ENCODE assay signal across 1 cellular context in the genomic region with DNA sequence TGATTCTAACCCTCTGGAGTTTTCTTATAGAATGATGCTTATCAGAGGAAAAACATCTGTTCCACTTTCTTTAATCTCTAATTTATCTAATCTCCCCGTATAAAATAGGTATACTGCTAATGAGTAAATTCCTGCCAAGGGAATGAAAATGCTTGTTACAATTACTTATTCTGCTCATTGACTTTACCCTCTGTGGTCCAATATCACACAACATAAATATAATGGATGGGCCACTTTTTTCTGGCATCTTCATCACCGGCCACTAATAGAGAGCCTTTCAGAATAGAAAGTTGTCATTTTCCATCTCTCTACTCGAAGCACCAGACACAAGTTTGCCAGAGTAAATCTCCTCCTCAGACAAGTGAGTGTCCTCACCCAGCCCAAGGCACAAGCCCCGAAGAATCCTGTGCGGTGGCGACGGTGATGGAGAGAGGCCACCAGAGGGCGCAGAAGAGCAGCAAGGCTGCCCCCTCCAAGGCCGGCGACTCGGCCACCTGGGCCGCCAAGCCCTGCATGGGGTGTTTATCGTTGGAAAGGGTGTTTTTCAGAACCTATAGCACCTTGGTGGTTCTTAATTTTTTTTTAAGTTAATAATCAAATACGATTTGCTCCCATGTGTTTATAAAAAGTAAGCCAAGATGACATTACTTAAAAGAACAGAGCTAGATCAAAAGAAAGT.
TF ChIP-seq lines count a peak whose summit lies in the region.

No MANE protein-coding gene starts in this region.

TF ChIP-seq in HepG2, 621 proteins besides CTCF, POLR2A, EP300 and RAD21 (continued from another document and continues in another):
- TF ChIP-seq, protein P1, sequence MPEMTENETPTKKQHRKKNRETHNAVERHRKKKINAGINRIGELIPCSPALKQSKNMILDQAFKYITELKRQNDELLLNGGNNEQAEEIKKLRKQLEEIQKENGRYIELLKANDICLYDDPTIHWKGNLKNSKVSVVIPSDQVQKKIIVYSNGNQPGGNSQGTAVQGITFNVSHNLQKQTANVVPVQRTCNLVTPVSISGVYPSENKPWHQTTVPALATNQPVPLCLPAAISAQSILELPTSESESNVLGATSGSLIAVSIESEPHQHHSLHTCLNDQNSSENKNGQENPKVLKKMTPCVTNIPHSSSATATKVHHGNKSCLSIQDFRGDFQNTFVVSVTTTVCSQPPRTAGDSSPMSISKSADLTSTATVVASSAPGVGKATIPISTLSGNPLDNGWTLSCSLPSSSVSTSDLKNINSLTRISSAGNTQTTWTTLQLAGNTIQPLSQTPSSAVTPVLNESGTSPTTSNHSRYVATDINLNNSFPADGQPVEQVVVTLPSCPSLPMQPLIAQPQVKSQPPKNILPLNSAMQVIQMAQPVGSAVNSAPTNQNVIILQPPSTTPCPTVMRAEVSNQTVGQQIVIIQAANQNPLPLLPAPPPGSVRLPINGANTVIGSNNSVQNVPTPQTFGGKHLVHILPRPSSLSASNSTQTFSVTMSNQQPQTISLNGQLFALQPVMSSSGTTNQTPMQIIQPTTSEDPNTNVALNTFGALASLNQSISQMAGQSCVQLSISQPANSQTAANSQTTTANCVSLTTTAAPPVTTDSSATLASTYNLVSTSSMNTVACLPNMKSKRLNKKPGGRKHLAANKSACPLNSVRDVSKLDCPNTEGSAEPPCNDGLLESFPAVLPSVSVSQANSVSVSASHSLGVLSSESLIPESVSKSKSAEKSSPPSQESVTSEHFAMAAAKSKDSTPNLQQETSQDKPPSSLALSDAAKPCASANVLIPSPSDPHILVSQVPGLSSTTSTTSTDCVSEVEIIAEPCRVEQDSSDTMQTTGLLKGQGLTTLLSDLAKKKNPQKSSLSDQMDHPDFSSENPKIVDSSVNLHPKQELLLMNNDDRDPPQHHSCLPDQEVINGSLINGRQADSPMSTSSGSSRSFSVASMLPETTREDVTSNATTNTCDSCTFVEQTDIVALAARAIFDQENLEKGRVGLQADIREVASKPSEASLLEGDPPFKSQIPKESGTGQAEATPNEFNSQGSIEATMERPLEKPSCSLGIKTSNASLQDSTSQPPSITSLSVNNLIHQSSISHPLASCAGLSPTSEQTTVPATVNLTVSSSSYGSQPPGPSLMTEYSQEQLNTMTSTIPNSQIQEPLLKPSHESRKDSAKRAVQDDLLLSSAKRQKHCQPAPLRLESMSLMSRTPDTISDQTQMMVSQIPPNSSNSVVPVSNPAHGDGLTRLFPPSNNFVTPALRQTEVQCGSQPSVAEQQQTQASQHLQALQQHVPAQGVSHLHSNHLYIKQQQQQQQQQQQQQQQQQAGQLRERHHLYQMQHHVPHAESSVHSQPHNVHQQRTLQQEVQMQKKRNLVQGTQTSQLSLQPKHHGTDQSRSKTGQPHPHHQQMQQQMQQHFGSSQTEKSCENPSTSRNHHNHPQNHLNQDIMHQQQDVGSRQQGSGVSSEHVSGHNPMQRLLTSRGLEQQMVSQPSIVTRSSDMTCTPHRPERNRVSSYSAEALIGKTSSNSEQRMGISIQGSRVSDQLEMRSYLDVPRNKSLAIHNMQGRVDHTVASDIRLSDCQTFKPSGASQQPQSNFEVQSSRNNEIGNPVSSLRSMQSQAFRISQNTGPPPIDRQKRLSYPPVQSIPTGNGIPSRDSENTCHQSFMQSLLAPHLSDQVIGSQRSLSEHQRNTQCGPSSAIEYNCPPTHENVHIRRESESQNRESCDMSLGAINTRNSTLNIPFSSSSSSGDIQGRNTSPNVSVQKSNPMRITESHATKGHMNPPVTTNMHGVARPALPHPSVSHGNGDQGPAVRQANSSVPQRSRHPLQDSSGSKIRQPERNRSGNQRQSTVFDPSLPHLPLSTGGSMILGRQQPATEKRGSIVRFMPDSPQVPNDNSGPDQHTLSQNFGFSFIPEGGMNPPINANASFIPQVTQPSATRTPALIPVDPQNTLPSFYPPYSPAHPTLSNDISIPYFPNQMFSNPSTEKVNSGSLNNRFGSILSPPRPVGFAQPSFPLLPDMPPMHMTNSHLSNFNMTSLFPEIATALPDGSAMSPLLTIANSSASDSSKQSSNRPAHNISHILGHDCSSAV (CRISPR knock-in tag; IDR thresholded peaks at IDR 0.05; ENCODE audit: borderline replicate concordance): no peak
- TF ChIP-seq MTA3 (CRISPR knock-in tag; IDR thresholded peaks at IDR 0.05): no peak
- TF ChIP-seq ZFP36 (IDR thresholded peaks at IDR 0.05; ENCODE audit: borderline replicate concordance, low read depth, low read length, partially characterized antibody): peak; percentile 22
- TF ChIP-seq, protein P2, sequence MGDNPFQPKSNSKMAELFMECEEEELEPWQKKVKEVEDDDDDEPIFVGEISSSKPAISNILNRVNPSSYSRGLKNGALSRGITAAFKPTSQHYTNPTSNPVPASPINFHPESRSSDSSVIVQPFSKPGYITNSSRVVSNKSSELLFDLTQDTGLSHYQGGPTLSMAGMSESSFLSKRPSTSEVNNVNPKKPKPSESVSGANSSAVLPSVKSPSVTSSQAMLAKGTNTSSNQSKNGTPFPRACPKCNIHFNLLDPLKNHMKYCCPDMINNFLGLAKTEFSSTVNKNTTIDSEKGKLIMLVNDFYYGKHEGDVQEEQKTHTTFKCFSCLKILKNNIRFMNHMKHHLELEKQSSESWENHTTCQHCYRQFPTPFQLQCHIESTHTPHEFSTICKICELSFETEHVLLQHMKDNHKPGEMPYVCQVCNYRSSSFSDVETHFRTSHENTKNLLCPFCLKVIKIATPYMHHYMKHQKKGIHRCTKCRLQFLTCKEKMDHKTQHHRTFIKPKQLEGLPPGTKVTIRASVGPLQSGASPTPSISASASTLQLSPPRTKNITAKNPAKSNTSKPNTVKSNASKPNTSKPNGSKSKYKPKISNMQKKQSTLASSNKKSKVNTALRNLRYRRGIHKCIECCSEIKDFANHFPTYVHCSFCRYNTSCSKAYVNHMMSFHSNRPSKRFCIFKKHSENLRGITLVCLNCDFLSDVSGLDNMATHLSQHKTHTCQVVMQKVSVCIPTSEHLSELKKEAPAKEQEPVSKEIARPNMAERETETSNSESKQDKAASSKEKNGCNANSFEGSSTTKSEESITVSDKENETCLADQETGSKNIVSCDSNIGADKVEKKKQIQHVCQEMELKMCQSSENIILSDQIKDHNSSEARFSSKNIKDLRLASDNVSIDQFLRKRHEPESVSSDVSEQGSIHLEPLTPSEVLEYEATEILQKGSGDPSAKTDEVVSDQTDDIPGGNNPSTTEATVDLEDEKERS (CRISPR knock-in tag; IDR thresholded peaks at IDR 0.05): no peak
- no peak for TF ChIP-seq ZNF563 (CRISPR knock-in tag; IDR thresholded peaks at IDR 0.05)
- TF ChIP-seq, protein P3, sequence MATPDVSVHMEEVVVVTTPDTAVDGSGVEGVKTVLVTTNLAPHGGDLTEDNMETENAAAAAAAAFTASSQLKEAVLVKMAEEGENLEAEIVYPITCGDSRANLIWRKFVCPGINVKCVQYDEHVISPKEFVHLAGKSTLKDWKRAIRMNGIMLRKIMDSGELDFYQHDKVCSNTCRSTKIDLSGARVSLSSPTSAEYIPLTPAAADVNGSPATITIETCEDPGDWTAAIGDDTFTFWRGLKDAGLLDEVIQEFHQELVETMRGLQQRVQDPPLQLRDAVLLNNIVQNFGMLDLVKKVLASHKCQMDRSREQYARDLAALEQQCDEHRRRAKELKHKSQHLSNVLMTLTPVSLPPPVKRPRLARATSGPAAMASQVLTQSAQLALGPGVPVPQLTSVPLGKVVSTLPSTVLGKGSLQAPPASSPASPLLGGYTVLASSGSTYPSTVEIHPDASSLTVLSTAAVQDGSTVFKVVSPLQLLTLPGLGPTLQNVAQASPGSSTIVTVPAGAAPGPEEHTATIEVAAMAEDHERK (CRISPR knock-in tag; IDR thresholded peaks at IDR 0.05; ENCODE audit: low read depth): no peak
- TF ChIP-seq MAFG (CRISPR knock-in tag; IDR thresholded peaks at IDR 0.05): no peak
- TF ChIP-seq MAF1 (CRISPR knock-in tag; IDR thresholded peaks at IDR 0.05; ENCODE audit: borderline replicate concordance): no peak
- no peak for TF ChIP-seq KDM5A (IDR thresholded peaks at IDR 0.05; ENCODE audit: borderline replicate concordance, low read length)
- TF ChIP-seq RFXANK (CRISPR knock-in tag; IDR thresholded peaks at IDR 0.05): no peak
- no peak for TF ChIP-seq ZNF781 (CRISPR knock-in tag; IDR thresholded peaks at IDR 0.05; ENCODE audit: borderline replicate concordance, not compliant biosample characterization)
- TF ChIP-seq, protein P4, sequence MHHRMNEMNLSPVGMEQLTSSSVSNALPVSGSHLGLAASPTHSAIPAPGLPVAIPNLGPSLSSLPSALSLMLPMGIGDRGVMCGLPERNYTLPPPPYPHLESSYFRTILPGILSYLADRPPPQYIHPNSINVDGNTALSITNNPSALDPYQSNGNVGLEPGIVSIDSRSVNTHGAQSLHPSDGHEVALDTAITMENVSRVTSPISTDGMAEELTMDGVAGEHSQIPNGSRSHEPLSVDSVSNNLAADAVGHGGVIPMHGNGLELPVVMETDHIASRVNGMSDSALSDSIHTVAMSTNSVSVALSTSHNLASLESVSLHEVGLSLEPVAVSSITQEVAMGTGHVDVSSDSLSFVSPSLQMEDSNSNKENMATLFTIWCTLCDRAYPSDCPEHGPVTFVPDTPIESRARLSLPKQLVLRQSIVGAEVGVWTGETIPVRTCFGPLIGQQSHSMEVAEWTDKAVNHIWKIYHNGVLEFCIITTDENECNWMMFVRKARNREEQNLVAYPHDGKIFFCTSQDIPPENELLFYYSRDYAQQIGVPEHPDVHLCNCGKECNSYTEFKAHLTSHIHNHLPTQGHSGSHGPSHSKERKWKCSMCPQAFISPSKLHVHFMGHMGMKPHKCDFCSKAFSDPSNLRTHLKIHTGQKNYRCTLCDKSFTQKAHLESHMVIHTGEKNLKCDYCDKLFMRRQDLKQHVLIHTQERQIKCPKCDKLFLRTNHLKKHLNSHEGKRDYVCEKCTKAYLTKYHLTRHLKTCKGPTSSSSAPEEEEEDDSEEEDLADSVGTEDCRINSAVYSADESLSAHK (CRISPR knock-in tag; IDR thresholded peaks at IDR 0.05; ENCODE audit: borderline replicate concordance): no peak
- no peak for TF ChIP-seq ZNF160 (CRISPR knock-in tag; IDR thresholded peaks at IDR 0.05)
- no peak for TF ChIP-seq ZNF567 (CRISPR knock-in tag; IDR thresholded peaks at IDR 0.05; ENCODE audit: borderline replicate concordance)
- TF ChIP-seq ZNF775 (CRISPR knock-in tag; IDR thresholded peaks at IDR 0.05; ENCODE audit: borderline replicate concordance): no peak
- TF ChIP-seq HOXD1 (CRISPR knock-in tag; IDR thresholded peaks at IDR 0.05): no peak
- TF ChIP-seq, protein P5, sequence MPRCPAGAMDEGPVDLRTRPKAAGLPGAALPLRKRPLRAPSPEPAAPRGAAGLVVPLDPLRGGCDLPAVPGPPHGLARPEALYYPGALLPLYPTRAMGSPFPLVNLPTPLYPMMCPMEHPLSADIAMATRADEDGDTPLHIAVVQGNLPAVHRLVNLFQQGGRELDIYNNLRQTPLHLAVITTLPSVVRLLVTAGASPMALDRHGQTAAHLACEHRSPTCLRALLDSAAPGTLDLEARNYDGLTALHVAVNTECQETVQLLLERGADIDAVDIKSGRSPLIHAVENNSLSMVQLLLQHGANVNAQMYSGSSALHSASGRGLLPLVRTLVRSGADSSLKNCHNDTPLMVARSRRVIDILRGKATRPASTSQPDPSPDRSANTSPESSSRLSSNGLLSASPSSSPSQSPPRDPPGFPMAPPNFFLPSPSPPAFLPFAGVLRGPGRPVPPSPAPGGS (CRISPR knock-in tag; IDR thresholded peaks at IDR 0.05): no peak
- TF ChIP-seq, protein P6, sequence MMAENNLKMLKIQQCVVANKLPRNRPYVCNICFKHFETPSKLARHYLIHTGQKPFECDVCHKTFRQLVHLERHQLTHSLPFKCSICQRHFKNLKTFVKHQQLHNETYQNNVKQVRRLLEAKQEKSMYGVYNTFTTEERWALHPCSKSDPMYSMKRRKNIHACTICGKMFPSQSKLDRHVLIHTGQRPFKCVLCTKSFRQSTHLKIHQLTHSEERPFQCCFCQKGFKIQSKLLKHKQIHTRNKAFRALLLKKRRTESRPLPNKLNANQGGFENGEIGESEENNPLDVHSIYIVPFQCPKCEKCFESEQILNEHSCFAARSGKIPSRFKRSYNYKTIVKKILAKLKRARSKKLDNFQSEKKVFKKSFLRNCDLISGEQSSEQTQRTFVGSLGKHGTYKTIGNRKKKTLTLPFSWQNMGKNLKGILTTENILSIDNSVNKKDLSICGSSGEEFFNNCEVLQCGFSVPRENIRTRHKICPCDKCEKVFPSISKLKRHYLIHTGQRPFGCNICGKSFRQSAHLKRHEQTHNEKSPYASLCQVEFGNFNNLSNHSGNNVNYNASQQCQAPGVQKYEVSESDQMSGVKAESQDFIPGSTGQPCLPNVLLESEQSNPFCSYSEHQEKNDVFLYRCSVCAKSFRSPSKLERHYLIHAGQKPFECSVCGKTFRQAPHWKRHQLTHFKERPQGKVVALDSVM (CRISPR knock-in tag; IDR thresholded peaks at IDR 0.05): no peak
- TF ChIP-seq, protein P7, sequence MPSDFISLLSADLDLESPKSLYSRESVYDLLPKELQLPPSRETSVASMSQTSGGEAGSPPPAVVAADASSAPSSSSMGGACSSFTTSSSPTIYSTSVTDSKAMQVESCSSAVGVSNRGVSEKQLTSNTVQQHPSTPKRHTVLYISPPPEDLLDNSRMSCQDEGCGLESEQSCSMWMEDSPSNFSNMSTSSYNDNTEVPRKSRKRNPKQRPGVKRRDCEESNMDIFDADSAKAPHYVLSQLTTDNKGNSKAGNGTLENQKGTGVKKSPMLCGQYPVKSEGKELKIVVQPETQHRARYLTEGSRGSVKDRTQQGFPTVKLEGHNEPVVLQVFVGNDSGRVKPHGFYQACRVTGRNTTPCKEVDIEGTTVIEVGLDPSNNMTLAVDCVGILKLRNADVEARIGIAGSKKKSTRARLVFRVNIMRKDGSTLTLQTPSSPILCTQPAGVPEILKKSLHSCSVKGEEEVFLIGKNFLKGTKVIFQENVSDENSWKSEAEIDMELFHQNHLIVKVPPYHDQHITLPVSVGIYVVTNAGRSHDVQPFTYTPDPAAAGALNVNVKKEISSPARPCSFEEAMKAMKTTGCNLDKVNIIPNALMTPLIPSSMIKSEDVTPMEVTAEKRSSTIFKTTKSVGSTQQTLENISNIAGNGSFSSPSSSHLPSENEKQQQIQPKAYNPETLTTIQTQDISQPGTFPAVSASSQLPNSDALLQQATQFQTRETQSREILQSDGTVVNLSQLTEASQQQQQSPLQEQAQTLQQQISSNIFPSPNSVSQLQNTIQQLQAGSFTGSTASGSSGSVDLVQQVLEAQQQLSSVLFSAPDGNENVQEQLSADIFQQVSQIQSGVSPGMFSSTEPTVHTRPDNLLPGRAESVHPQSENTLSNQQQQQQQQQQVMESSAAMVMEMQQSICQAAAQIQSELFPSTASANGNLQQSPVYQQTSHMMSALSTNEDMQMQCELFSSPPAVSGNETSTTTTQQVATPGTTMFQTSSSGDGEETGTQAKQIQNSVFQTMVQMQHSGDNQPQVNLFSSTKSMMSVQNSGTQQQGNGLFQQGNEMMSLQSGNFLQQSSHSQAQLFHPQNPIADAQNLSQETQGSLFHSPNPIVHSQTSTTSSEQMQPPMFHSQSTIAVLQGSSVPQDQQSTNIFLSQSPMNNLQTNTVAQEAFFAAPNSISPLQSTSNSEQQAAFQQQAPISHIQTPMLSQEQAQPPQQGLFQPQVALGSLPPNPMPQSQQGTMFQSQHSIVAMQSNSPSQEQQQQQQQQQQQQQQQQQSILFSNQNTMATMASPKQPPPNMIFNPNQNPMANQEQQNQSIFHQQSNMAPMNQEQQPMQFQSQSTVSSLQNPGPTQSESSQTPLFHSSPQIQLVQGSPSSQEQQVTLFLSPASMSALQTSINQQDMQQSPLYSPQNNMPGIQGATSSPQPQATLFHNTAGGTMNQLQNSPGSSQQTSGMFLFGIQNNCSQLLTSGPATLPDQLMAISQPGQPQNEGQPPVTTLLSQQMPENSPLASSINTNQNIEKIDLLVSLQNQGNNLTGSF (CRISPR knock-in tag; IDR thresholded peaks at IDR 0.05): no peak
- no peak for TF ChIP-seq ZNF264 (CRISPR knock-in tag; IDR thresholded peaks at IDR 0.05)
- TF ChIP-seq ZNF251 (CRISPR knock-in tag; IDR thresholded peaks at IDR 0.05): no peak
- no peak for TF ChIP-seq ZNF546 (CRISPR knock-in tag; conservative IDR thresholded peaks at IDR 0.05)
- TF ChIP-seq ZC3H13 (CRISPR knock-in tag; IDR thresholded peaks at IDR 0.05): no peak
- no peak for TF ChIP-seq KMT2B (CRISPR knock-in tag; IDR thresholded peaks at IDR 0.05)
